9 cellular contexts compared by ENCODE assay signal in genomic region chr10:18312385-18313145, GRCh38.
DNase-seq lines count a peak whose midpoint lies in the region; ATAC-seq, FAIRE-seq and TF ChIP-seq lines count a peak whose summit lies in the region.
"Had no signal": no experiment of that assay in that cellular context is flagged by ENCODE, and none has a peak within 500 bp of the region (broad histone marks: within the 10 kb centered on the region; RNA-seq: fewer than 3 reads in every experiment).

No MANE protein-coding gene starts in this region.

- ATAC-seq in HG02759 (IDR thresholded peaks at IDR 0.05; ENCODE audit: unreplicated experiment) (peak; percentile 83), left lobe of liver (peak; percentile 95)

- H3K9me3 ChIP-seq in colonic mucosa = no peaks in the 10 kb centered on the region

- H3K4me3 ChIP-seq in bronchial epithelial cell (ENCODE audit: low read depth, low read length) (no peak overlapping the region), colonic mucosa (no peak overlapping the region)

- no peaks in the 10 kb centered on the region for H3K27me3 ChIP-seq in bronchial epithelial cell (ENCODE audit: control insufficient read depth, insufficient read depth, low read length)
- H3K27me3 ChIP-seq in colonic mucosa = no peaks in the 10 kb centered on the region

- no peaks in the 10 kb centered on the region for H3K36me3 ChIP-seq in bronchial epithelial cell (ENCODE audit: control insufficient read depth, insufficient read depth, low read length)
- H3K36me3 ChIP-seq in colonic mucosa = no peaks in the 10 kb centered on the region

- DNase-seq in DMS153 (lab: John Stamatoyannopoulos, UW) (peak; percentile 36), DMS153 treated with DMSO at 0.1 percent for 48 hours (lab: John Stamatoyannopoulos, UW; ENCODE audit: unreplicated experiment) (no peak), NCI-H2081 (lab: John Stamatoyannopoulos, UW) (peak; percentile 16 to 48), bronchial epithelial cell (ENCODE audit: low read depth) (peak; percentile 42), left lobe of liver (ENCODE audit: low spot score) (no peak), colonic mucosa (no peak)
- DNase-seq in stimulated activated CD4-positive, alpha-beta T cell treated with anti-CD3 and anti-CD28 coated beads, Interleukin-4, amount 100 ng/mL, for 4 hours = no peak

- H3K27ac ChIP-seq in colonic mucosa = no peak overlapping the region

- TF ChIP-seq CTCF in bronchial epithelial cell (IDR thresholded peaks at IDR 0.05; ENCODE audit: insufficient read depth, low read length, severe bottlenecking) (peak; percentile 32), colonic mucosa (IDR thresholded peaks at IDR 0.05) (no peak)

- intact Hi-C loops in colonic mucosa (cut with DNase I) = no loop called here

- H3K4me1 ChIP-seq in colonic mucosa = no peaks in the 10 kb centered on the region

- peak overlapping the region in 1 of 2 donors; percentile 12 for H3K9ac ChIP-seq in colonic mucosa (ENCODE audit: low read depth in 2 of 2, low read length in 2 of 2)

- FAIRE-seq in bronchial epithelial cell (lab: Jason Lieb, UNC) = no peak
- FAIRE-seq: A204.1 had no signal

Comparison
In these comparisons a context has a peak if more than half of its experiments do, and no peak if none do; other contexts are left out.
1. DNase-seq: peak in DMS153 (single experiment), NCI-H2081 (2 of 2) and bronchial epithelial cell (single experiment); none in DMS153 treated with DMSO at 0.1 percent for 48 hours (single experiment), left lobe of liver (single experiment), stimulated activated CD4-positive, alpha-beta T cell treated with anti-CD3 and anti-CD28 coated beads, Interleukin-4, amount 100 ng/mL, for 4 hours (0 of 2) and colonic mucosa (single experiment).